13 cellular contexts compared by ENCODE assay signal in genomic region chr1:17561252-17561558, GRCh38. TPM values are rescaled to one million over a fixed set of nuclear protein-coding genes. Genes with fewer than 3 reads are reported as not detected.
DNase-seq lines count a peak whose midpoint lies in the region; ATAC-seq, FAIRE-seq and TF ChIP-seq lines count a peak whose summit lies in the region.
"Had no signal": no experiment of that assay in that cellular context is flagged by ENCODE, and none has a peak within 500 bp of the region (broad histone marks: within the 10 kb centered on the region; RNA-seq: fewer than 3 reads in every experiment).

No MANE protein-coding gene starts in this region.

- peaks cover 45 to 82% (median 69%) of the 10 kb centered on the region in 3 donors for H3K4me1 ChIP-seq in esophagus squamous epithelium
- peaks cover 9 to 41% of the 10 kb centered on the region in 2 donors for H3K4me1 ChIP-seq in muscle layer of duodenum (ENCODE audit: control insufficient read depth in 1 of 2, insufficient read depth in 2 of 2, low read length in 2 of 2)
- H3K4me1 ChIP-seq in tibial nerve, result peaks cover 0 to 66% (median 41%) of the 10 kb centered on the region in 4 donors

- H3K4me3 ChIP-seq in esophagus squamous epithelium (no peak overlapping the region), muscle layer of duodenum (ENCODE audit: low read depth in 1 of 2, low read length in 2 of 2) (no peak overlapping the region), tibial nerve (no peak overlapping the region)

- no peaks in the 10 kb centered on the region for H3K9me3 Mint-ChIP-seq in effector memory CD8-positive, alpha-beta T cell
- H3K9me3 Mint-ChIP-seq: activated T-helper 1 cell treated with anti-CD3 and anti-CD28 coated beads, Interleukin-12 subunit alpha, Interleukin-12 subunit beta, Interleukin-2, Interleukin-4 antibody, amounts not matched to agents 30 ng/mL and 10 ng/mL and 1 ng/mL, durations not matched to agents 14 hours and 24 hours and 36 hours; stimulated activated memory B cell treated with anti-CD40 and anti-IgM and Interleukin-4, amounts not matched to agents 10 μg/mL and 1 μg/mL and 100 μg/mL, for 72 hours had no signal

- ATAC-seq in HG02798 (IDR thresholded peaks at IDR 0.05; ENCODE audit: poor library complexity, unreplicated experiment) (no peak), GM21723 (IDR thresholded peaks at IDR 0.05; ENCODE audit: unreplicated experiment) (no peak)
- ATAC-seq in effector memory CD8-positive, alpha-beta T cell (replicated peaks), result no peak
- ATAC-seq: stimulated activated memory B cell treated with anti-CD40 and anti-IgM and Interleukin-4, amounts not matched to agents 10 μg/mL and 1 μg/mL and 100 μg/mL, for 72 hours had no signal

- no peak overlapping the region for H3K27ac Mint-ChIP-seq in effector memory CD8-positive, alpha-beta T cell
- H3K27ac Mint-ChIP-seq: activated T-helper 1 cell treated with anti-CD3 and anti-CD28 coated beads, Interleukin-12 subunit alpha, Interleukin-12 subunit beta, Interleukin-2, Interleukin-4 antibody, amounts not matched to agents 30 ng/mL and 10 ng/mL and 1 ng/mL, durations not matched to agents 14 hours and 24 hours and 36 hours; stimulated activated memory B cell treated with anti-CD40 and anti-IgM and Interleukin-4, amounts not matched to agents 10 μg/mL and 1 μg/mL and 100 μg/mL, for 72 hours had no signal

- no peak for TF ChIP-seq EP300 in tibial nerve (IDR thresholded peaks at IDR 0.05)

- TF ChIP-seq CTCF in esophagus squamous epithelium (IDR thresholded peaks at IDR 0.05) (no peak), tibial nerve (IDR thresholded peaks at IDR 0.05) (no peak)

- H3K4me1 Mint-ChIP-seq in effector memory CD8-positive, alpha-beta T cell (ENCODE audit: low read depth in 2 of 2), result no peaks in the 10 kb centered on the region
- H3K4me1 Mint-ChIP-seq: stimulated activated memory B cell treated with anti-CD40 and anti-IgM and Interleukin-4, amounts not matched to agents 10 μg/mL and 1 μg/mL and 100 μg/mL, for 72 hours had no signal

- intact Hi-C loops in esophagus squamous epithelium (cut with DNase I), result no loop called here

- H3K36me3 Mint-ChIP-seq in effector memory CD8-positive, alpha-beta T cell (ENCODE audit: insufficient read depth), result no peaks in the 10 kb centered on the region
- H3K36me3 Mint-ChIP-seq: stimulated activated memory B cell treated with anti-CD40 and anti-IgM and Interleukin-4, amounts not matched to agents 10 μg/mL and 1 μg/mL and 100 μg/mL, for 72 hours had no signal

- no peaks in the 10 kb centered on the region for H3K9me3 ChIP-seq in esophagus squamous epithelium
- no peaks in the 10 kb centered on the region for H3K9me3 ChIP-seq in muscle layer of duodenum (ENCODE audit: control insufficient read depth in 1 of 2, low read length in 2 of 2)
- H3K9me3 ChIP-seq in tibial nerve, result no peaks in the 10 kb centered on the region

- peaks cover 0 to 5% (median 0%) of the 10 kb centered on the region in 3 donors for H3K36me3 ChIP-seq in esophagus squamous epithelium
- no peaks in the 10 kb centered on the region for H3K36me3 ChIP-seq in muscle layer of duodenum (ENCODE audit: control insufficient read depth in 1 of 2, insufficient read depth in 2 of 2, low read length in 2 of 2)
- H3K36me3 ChIP-seq in tibial nerve, result no peaks in the 10 kb centered on the region

- peak; percentile 64 for DNase-seq in RCC 7860 (ENCODE audit: low spot score)
- DNase-seq in esophagus squamous epithelium (lab: John Stamatoyannopoulos, UW), result no peak
- DNase-seq in tibial nerve (ENCODE audit: low spot score in 2 of 2), result no peak
- no peak for DNase-seq in GF-D8 (lab: John Stamatoyannopoulos, UW)
- no peak for DNase-seq in effector memory CD8-positive, alpha-beta T cell
- DNase-seq: DND-41; effector memory CD4-positive, alpha-beta T cell; stimulated activated CD4-positive, alpha-beta T cell treated with anti-CD3 and anti-CD28 coated beads, Interleukin-12 subunit alpha, Interleukin-12 subunit beta, amount 100 ng/mL, for 4 hours had no signal

- whole genome bisulfite sequencing in esophagus squamous epithelium, 2 donors, result 29 to 57% methylated on average over 1 to 6 of the region's 9 CpGs
- 20 to 42% methylated on average over 2 to 8 of the region's 9 CpGs for WGBS in tibial nerve, 2 donors

- H3K27ac ChIP-seq in esophagus squamous epithelium (peak overlapping the region; percentile 78 to 96 (median 93)), muscle layer of duodenum (ENCODE audit: low read length) (peak overlapping the region; percentile 81), tibial nerve (peak overlapping the region; percentile 71 to 96 (median 86))

- peaks cover 33 to 57% of the 10 kb centered on the region in 2 donors for H3K27me3 Mint-ChIP-seq in effector memory CD8-positive, alpha-beta T cell
- H3K27me3 Mint-ChIP-seq: stimulated activated memory B cell treated with anti-CD40 and anti-IgM and Interleukin-4, amounts not matched to agents 10 μg/mL and 1 μg/mL and 100 μg/mL, for 72 hours had no signal

- no peak for TF ChIP-seq POLR2A in esophagus squamous epithelium (IDR thresholded peaks at IDR 0.05)
- no peak for TF ChIP-seq POLR2A in tibial nerve (IDR thresholded peaks at IDR 0.05)

- no peak overlapping the region for H3K4me3 Mint-ChIP-seq in effector memory CD8-positive, alpha-beta T cell
- H3K4me3 Mint-ChIP-seq: activated T-helper 1 cell treated with anti-CD3 and anti-CD28 coated beads, Interleukin-12 subunit alpha, Interleukin-12 subunit beta, Interleukin-2, Interleukin-4 antibody, amounts not matched to agents 30 ng/mL and 10 ng/mL and 1 ng/mL, durations not matched to agents 14 hours and 24 hours and 36 hours; stimulated activated memory B cell treated with anti-CD40 and anti-IgM and Interleukin-4, amounts not matched to agents 10 μg/mL and 1 μg/mL and 100 μg/mL, for 72 hours had no signal

- peak; percentile 77 for FAIRE-seq in RCC 7860 (lab: Jason Lieb, UNC)

- H3K27me3 ChIP-seq in esophagus squamous epithelium (no peaks in the 10 kb centered on the region), muscle layer of duodenum (ENCODE audit: low read depth, low read length) (no peaks in the 10 kb centered on the region), tibial nerve (no peaks in the 10 kb centered on the region)

RNA-seq across cellular contexts. Expression of gene ARHGEF10L, which starts 21.7 kb away (rescaled TPM):
- total RNA-seq in esophagus squamous epithelium (10 to 100 TPM; 30.0 to 61.4 (median 44.7) TPM), tibial nerve (10 to 100 TPM; 38.5 to 73.8 (median 41.7) TPM)
- total RNA-seq: activated T-helper 1 cell treated with anti-CD3 and anti-CD28 coated beads, Interleukin-12 subunit alpha, Interleukin-12 subunit beta, Interleukin-2, Interleukin-4 antibody, amounts not matched to agents 30 ng/mL and 10 ng/mL and 1 ng/mL, durations not matched to agents 14 hours and 24 hours and 36 hours had no signal
